Comparison of ENCODE assay signal across 9 cellular contexts in genomic region chr1:161226320-161226711, GRCh38. TPM values are rescaled to one million over a fixed set of nuclear protein-coding genes. Genes with fewer than 3 reads are reported as not detected.
DNase-seq lines count a peak whose midpoint lies in the region; ATAC-seq, FAIRE-seq and TF ChIP-seq lines count a peak whose summit lies in the region.
"Had no signal": no experiment of that assay in that cellular context is flagged by ENCODE, and none has a peak within 500 bp of the region (broad histone marks: within the 10 kb centered on the region; RNA-seq: fewer than 3 reads in every experiment).

No MANE protein-coding gene starts in this region.

- POLR2A ChIA-PET in WTC11 (lab: Charles Lee), result interaction anchor here (0.6 to 2.2 kb wide), 11 partner anchors 9 to 163 kb away, joined by 3 to 18 read pairs (median 5); partner anchors contain the start of genes ADAMTS4, NDUFS2 and PPOX

- no peaks in the 10 kb centered on the region for H3K27me3 Mint-ChIP-seq in WTC11 (ENCODE audit: low read depth)

- H3K4me3 ChIP-seq in heart right ventricle (peak overlapping the region; percentile 50 to 94 (median 68)), small intestine (ENCODE audit: low read depth in 1 of 2, low read length in 2 of 2) (peak overlapping the region; percentile 45 to 64)

- H3K36me3 Mint-ChIP-seq in WTC11, result peaks cover 10% of the 10 kb centered on the region

- H3K27me3 ChIP-seq in heart right ventricle (no peaks in the 10 kb centered on the region), small intestine (ENCODE audit: control insufficient read depth in 2 of 2, insufficient read depth in 2 of 2, low read length in 2 of 2) (no peaks in the 10 kb centered on the region)

- peak overlapping the region; percentile 100 for H3K4me3 Mint-ChIP-seq in WTC11

- H3K36me3 ChIP-seq in heart right ventricle, result peaks cover 0 to 35% (median 25%) of the 10 kb centered on the region in 9 donors
- H3K36me3 ChIP-seq in small intestine (ENCODE audit: control insufficient read depth in 2 of 2, insufficient read depth in 2 of 2, low read length in 2 of 2), result peaks cover 3 to 11% of the 10 kb centered on the region in 2 donors

- FAIRE-seq in small intestine (lab: Jason Lieb, UNC), result no peak

- 3 to 7% methylated on average over 15 of the region's 15 CpGs for WGBS in heart right ventricle, 2 donors
- 6 to 9% (median 6%) methylated on average over 15 of the region's 15 CpGs for WGBS in small intestine, 3 donors

- ATAC-seq in WTC11 (no peak), heart right ventricle (peak in 4 of 8 donors; percentile 0 to 15 (median 6)), HG02981 (IDR thresholded peaks at IDR 0.05; ENCODE audit: unreplicated experiment) (no peak), GM21526 (IDR thresholded peaks at IDR 0.05; ENCODE audit: low FRiP score, unreplicated experiment) (no peak), HG02973 (IDR thresholded peaks at IDR 0.05; ENCODE audit: unreplicated experiment) (no peak)

- H3K9me3 ChIP-seq in heart right ventricle (no peaks in the 10 kb centered on the region), small intestine (ENCODE audit: control insufficient read depth, low read depth) (no peaks in the 10 kb centered on the region)

- H3K27ac ChIP-seq in heart right ventricle, result peak overlapping the region; percentile 51 to 92 (median 86)
- H3K27ac ChIP-seq in small intestine (ENCODE audit: low read depth in 1 of 2, low read length in 1 of 2), result peak overlapping the region; percentile 28 to 55

- H3K4me1 ChIP-seq in heart right ventricle (peaks cover 6 to 30% (median 25%) of the 10 kb centered on the region in 9 donors), small intestine (ENCODE audit: control insufficient read depth in 2 of 2, insufficient read depth in 1 of 2, low read depth in 1 of 2, low read length in 1 of 2) (peaks cover 0 to 8% of the 10 kb centered on the region in 2 donors)

- intact Hi-C loops in heart right ventricle (cut with DNase I), result loop anchor here (1.0 to 10.0 kb wide), 11 partner anchors 24 to 158 kb away; partner anchors contain the start of genes SDHC (in 4 of the 10), CFAP126 (in 3 of the 10) and NDUFS2 (in 2 of the 10)

- no peaks in the 10 kb centered on the region for H3K9me3 Mint-ChIP-seq in WTC11

- TF ChIP-seq CTCF in WTC11 (IDR thresholded peaks at IDR 0.05), result no peak
- no peak for TF ChIP-seq CTCF in heart right ventricle (IDR thresholded peaks at IDR 0.05)

- peak; percentile 38 for DNase-seq in NCI-H1694 treated with DMSO at 0.1 percent for 48 hours (lab: John Stamatoyannopoulos, UW)
- no peak for DNase-seq in NCI-H1694 (lab: John Stamatoyannopoulos, UW)
- DNase-seq in WTC11 (ENCODE audit: low spot score), result no peak
- DNase-seq in heart right ventricle, result no peak
- DNase-seq in small intestine, result no peak

- H3K27ac Mint-ChIP-seq in WTC11, result peak overlapping the region; percentile 98; the same call in 1 of the 2 replicates

- CTCF ChIA-PET in WTC11 (lab: Charles Lee), result interaction anchor here (0.8 to 5.1 kb wide), 46 partner anchors 8 to 228 kb away, joined by 3 to 107 read pairs (median 5); partner anchors contain the start of genes ADAMTS4, FCER1G, MPZ and NDUFS2

- peaks cover 28% of the 10 kb centered on the region for H3K4me1 Mint-ChIP-seq in WTC11

TF ChIP-seq in WTC11, 78 proteins besides CTCF, POLR2A, EP300 and RAD21:
- TF ChIP-seq ESRRA (CRISPR knock-in tag; IDR thresholded peaks at IDR 0.05; ENCODE audit: borderline replicate concordance), result no peak
- TF ChIP-seq FOXK1 (CRISPR knock-in tag; IDR thresholded peaks at IDR 0.05), result 0 out of 2 replicates have a peak, but pooled peaks have one; percentile 0

RNA-seq across cellular contexts. Expression of gene TOMM40L, which starts 0.5 kb away (rescaled TPM):
- total RNA-seq in WTC11 (2021) (13.0 to 16.9 TPM (median 15.1 TPM) in 3 replicates), heart right ventricle (10 to 100 TPM; 29.8 to 37.6 (median 33.2) TPM)
- polyA plus RNA-seq in heart right ventricle (10 to 100 TPM; 17.6 to 29.3 TPM), small intestine (10 to 100 TPM; 21.6 to 32.9 (median 22.5) TPM)

RNA-seq across cellular contexts. Expression of gene APOA2, which starts 2.9 kb away (rescaled TPM):
- total RNA-seq in WTC11 (2021), result 1.9 to 2.5 TPM (median 2.2 TPM) in 3 replicates
- under 1 TPM in 1 of 10 donors, not detected in 9; 0.89 TPM for total RNA-seq in heart right ventricle
- not detected for polyA plus RNA-seq in heart right ventricle
- polyA plus RNA-seq in small intestine, result 1 to 10 TPM in 1 of 3 donors, under 1 TPM in 1, not detected in 1; 0.42 to 3.2 TPM
- total RNA-seq: subcutaneous adipose tissue had no signal

RNA-seq across cellular contexts. Expression of gene FCER1G, which starts 11.2 kb away (rescaled TPM):
- total RNA-seq in WTC11 (2021) (0.48 to 1.0 TPM (median 0.85 TPM) in 3 replicates), heart right ventricle (10 to 100 TPM in 4 of 10 donors, 1 to 10 TPM in 6; 2.0 to 65.8 (median 5.3) TPM)
- polyA plus RNA-seq in heart right ventricle (10 to 100 TPM; 19.7 to 64.6 TPM), small intestine (10 to 100 TPM; 11.6 to 79.8 (median 51.6) TPM)

RNA-seq across cellular contexts. Expression of gene NR1I3, which starts 11.7 kb away (rescaled TPM):
- total RNA-seq in WTC11 (2021) (0.16 TPM in 1 of 3 replicates, not detected in the others), heart right ventricle (not detected)
- polyA plus RNA-seq in heart right ventricle (under 1 TPM in 1 of 2 donors, not detected in 1; 0.10 TPM), small intestine (1 to 10 TPM in 2 of 3 donors, under 1 TPM in 1; 0.28 to 7.8 (median 4.9) TPM)
- total RNA-seq: subcutaneous adipose tissue had no signal

RNA-seq across cellular contexts. Expression of gene NDUFS2, which starts 24.1 kb away (rescaled TPM):
- total RNA-seq in WTC11 (2021) (105 to 108 TPM (median 105 TPM) in 3 replicates), heart right ventricle (100 to 1,000 TPM; 244 to 370 (median 318) TPM)
- polyA plus RNA-seq in heart right ventricle (100 to 1,000 TPM; 121 to 193 TPM), small intestine (100 to 1,000 TPM; 113 to 170 (median 128) TPM)
